ENCODE assay signal across 24 cellular contexts in genomic region chr6:168264593-168265335, GRCh38. TPM values are rescaled to one million over a fixed set of nuclear protein-coding genes. Genes with fewer than 3 reads are reported as not detected.
DNase-seq lines count a peak whose midpoint lies in the region; ATAC-seq, FAIRE-seq and TF ChIP-seq lines count a peak whose summit lies in the region.
"Had no signal": no experiment of that assay in that cellular context is flagged by ENCODE, and none has a peak within 500 bp of the region (broad histone marks: within the 10 kb centered on the region; RNA-seq: fewer than 3 reads in every experiment).

No MANE protein-coding gene starts in this region.

- H3K9me3 Mint-ChIP-seq in Caco-2 (ENCODE audit: unreplicated experiment) (no peaks in the 10 kb centered on the region), progenitor cell of endocrine pancreas (ENCODE audit: low read depth) (no peaks in the 10 kb centered on the region)
- H3K9me3 Mint-ChIP-seq in activated T-helper 2 cell treated with anti-CD3 and anti-CD28 coated beads, Interferon-gamma antibody, Interleukin-2, Interleukin-4, amounts not matched to agents 10 μg/mL and 5 μg/mL and 100 μg/mL, durations not matched to agents 14 hours and 24 hours and 36 hours: no peaks in the 10 kb centered on the region
- no peaks in the 10 kb centered on the region for H3K9me3 Mint-ChIP-seq in stimulated activated naive B cell treated with anti-CD40 and anti-IgM and Interleukin-4, amounts not matched to agents 10 μg/mL and 1 μg/mL and 100 μg/mL, for 72 hours
- H3K9me3 Mint-ChIP-seq: activated naive CD8-positive, alpha-beta T cell treated with anti-CD3 and anti-CD28 coated beads, Interleukin-2, amount 50 U/mL, for 24 hours; stimulated activated naive CD8-positive, alpha-beta T cell treated with anti-CD3 and anti-CD28 coated beads, Interleukin-15, Interleukin-2, amounts not matched to agents 100 ng/mL and 50 ng/mL, for 24 hours had no signal

- H3K36me3 Mint-ChIP-seq in Caco-2 (ENCODE audit: insufficient read depth, unreplicated experiment): peaks cover 18% of the 10 kb centered on the region
- H3K36me3 Mint-ChIP-seq in progenitor cell of endocrine pancreas (ENCODE audit: insufficient read depth): no peaks in the 10 kb centered on the region
- H3K36me3 Mint-ChIP-seq in activated T-helper 2 cell treated with anti-CD3 and anti-CD28 coated beads, Interferon-gamma antibody, Interleukin-2, Interleukin-4, amounts not matched to agents 10 μg/mL and 5 μg/mL and 100 μg/mL, durations not matched to agents 14 hours and 24 hours and 36 hours (ENCODE audit: low read depth): no peaks in the 10 kb centered on the region
- H3K36me3 Mint-ChIP-seq in stimulated activated naive B cell treated with anti-CD40 and anti-IgM and Interleukin-4, amounts not matched to agents 10 μg/mL and 1 μg/mL and 100 μg/mL, for 72 hours: no peaks in the 10 kb centered on the region

- H2AFZ ChIP-seq in K562 (ENCODE audit: low read depth, low read length): no peak overlapping the region
- H2AFZ ChIP-seq in HepG2 (ENCODE audit: low read length): peak overlapping the region; percentile 57
- H2AFZ ChIP-seq: parathyroid adenoma had no signal

- 2% methylated on average over 19 of the region's 19 CpGs for WGBS in K562 (ENCODE audit: insufficient coverage, low coverage, missing lambda C conversion rate)
- under 1% methylated on average over 19 of the region's 19 CpGs for WGBS in HepG2 (ENCODE audit: low lambda C conversion rate)

- H3K4me3 ChIP-seq in Caco-2 (ENCODE audit: low read depth, low read length): 0 out of 2 replicates have a peak overlapping the region, but pooled peaks have one; percentile 8
- H3K4me3 ChIP-seq in K562: no peak overlapping the region
- peak overlapping the region; percentile 22 to 65 (median 33) for H3K4me3 ChIP-seq in HepG2 (replicated peaks in 1 of 3; ENCODE audit: insufficient read depth in 1 of 3, low read depth in 2 of 3, low read length in 3 of 3)
- no peak overlapping the region for H3K4me3 ChIP-seq in breast epithelium
- H3K4me3 ChIP-seq: mucosa of descending colon, thyroid gland had no signal

- TF ChIP-seq RAD21 in K562 (CRISPR knock-in tag; conservative IDR thresholded peaks at IDR 0.05 in 1 of 2, IDR thresholded peaks at IDR 0.05 in 1 of 2) (no peak), HepG2 (CRISPR knock-in tag; IDR thresholded peaks at IDR 0.05) (peak; percentile 15; the same call in 1 of the 2 replicates)

- intact Hi-C loops in Caco-2 (cut with micrococcal nuclease; ENCODE audit: unreplicated experiment) (loop anchor here (1.0 to 5.0 kb wide), 4 partner anchors 10 to 92 kb away; no protein-coding TSS in a partner anchor), K562 (cut with micrococcal nuclease) (no loop called here), HepG2 (cut with micrococcal nuclease; ENCODE audit: unreplicated experiment) (loop anchor here (1.0 to 5.0 kb wide), 3 partner anchors 10 to 64 kb away; no protein-coding TSS in a partner anchor), breast epithelium (cut with DNase I; ENCODE audit: low total_unique reads) (no loop called here)
- intact Hi-C loops in activated T-helper 2 cell treated with anti-CD3 and anti-CD28 coated beads, Interferon-gamma antibody, Interleukin-2, Interleukin-4, amounts not matched to agents 10 μg/mL and 5 μg/mL and 100 μg/mL, durations not matched to agents 14 hours and 24 hours and 36 hours (cut with micrococcal nuclease): no loop called here

- in situ Hi-C loops in K562 (cut with MboI): no loop called here
- in situ Hi-C loops in HepG2 (cut with HindIII; ENCODE audit: extremely low pct_ligation_motif_present, low pct_unique_long_range_greater_than_20kb): no loop called here

- TF ChIP-seq EP300 in K562 (IDR thresholded peaks at IDR 0.05; ENCODE audit: low read length) (no peak), HepG2 (IDR thresholded peaks at IDR 0.05; ENCODE audit: low read depth in 2 of 2, low read length in 2 of 2) (peak in 1 of 2 experiments; percentile 71; a peak in 3 of 4 replicates), HepG2 (CRISPR knock-in tag; IDR thresholded peaks at IDR 0.05; ENCODE audit: borderline replicate concordance) (peak; percentile 14; the same call in 1 of the 2 replicates)

- H3K79me2 ChIP-seq in K562 (ENCODE audit: control insufficient read depth, insufficient read depth, low read length): no peaks in the 10 kb centered on the region
- H3K79me2 ChIP-seq in HepG2 (ENCODE audit: insufficient read depth, low read length): no peaks in the 10 kb centered on the region
- H3K79me2 ChIP-seq: parathyroid adenoma had no signal

- ATAC-seq in K562 (no peak), HepG2 (peak; percentile 50)
- ATAC-seq in stimulated activated naive B cell treated with anti-CD40 and anti-IgM and Interleukin-4, amounts not matched to agents 10 μg/mL and 1 μg/mL and 100 μg/mL, for 72 hours (replicated peaks): no peak
- ATAC-seq: activated CD4-positive, alpha-beta T cell treated with anti-CD3 and anti-CD28 coated beads for 36 hours; activated CD8-positive, alpha-beta T cell treated with anti-CD3 and anti-CD28 coated beads, Interleukin-2, amount 10 ng/mL, durations not matched to agents 7 days and 5 days; activated naive CD8-positive, alpha-beta T cell treated with anti-CD3 and anti-CD28 coated beads, Interleukin-2, amount 50 U/mL, for 24 hours; left ventricle myocardium superior; mucosa of descending colon; SK-N-SH treated with all-trans-retinoic acid at 6 μM for 48 hours; T-helper 17 cell had no signal

- H3K27ac ChIP-seq in K562 (ENCODE audit: extremely low read depth, low read depth, low read length) (no peak overlapping the region), HepG2 (ENCODE audit: extremely low read length, insufficient read depth, low read length) (peak overlapping the region; percentile 79), breast epithelium (peak overlapping the region in 1 of 2 donors; percentile 44)
- H3K27ac ChIP-seq: parathyroid adenoma, thyroid gland had no signal

- H4K20me1 ChIP-seq in K562 (replicated peaks; ENCODE audit: control insufficient read depth, insufficient read depth, low read length) (peaks cover 6% of the 10 kb centered on the region), HepG2 (ENCODE audit: insufficient read depth, low read length) (no peaks in the 10 kb centered on the region)

- H3K9ac ChIP-seq in K562 (ENCODE audit: insufficient read depth in 1 of 2, low read depth in 2 of 2, low read length in 2 of 2) (no peak overlapping the region), HepG2 (ENCODE audit: insufficient read depth, low read depth, low read length) (peak overlapping the region; percentile 66)
- H3K9ac ChIP-seq: parathyroid adenoma had no signal

- POLR2A ChIA-PET in Caco-2 (lab: Charles Lee): interaction anchor here (0.6 to 1.3 kb wide), 2 partner anchors 10 to 65 kb away, joined by 3 to 6 read pairs; no protein-coding TSS in a partner anchor
- POLR2A ChIA-PET in K562 (lab: Yijun Ruan, JAX): no interaction called here
- POLR2A ChIA-PET in HepG2 (lab: Yijun Ruan, JAX): interaction anchor here (1.1 to 5.8 kb wide), 7 partner anchors 9 to 63 kb away, joined by 3 to 76 read pairs (median 6); no protein-coding TSS in a partner anchor

- H3K4me1 ChIP-seq in Caco-2 (peaks cover 62% of the 10 kb centered on the region), K562 (replicated peaks in 1 of 2; ENCODE audit: control insufficient read depth in 2 of 2, insufficient read depth in 2 of 2, low read length in 2 of 2) (peaks cover 0 to 3% of the 10 kb centered on the region in 2 experiments; a peak in 1 of 5 replicates), HepG2 (ENCODE audit: insufficient read depth, low read length) (peaks cover 86% of the 10 kb centered on the region), breast epithelium (no peaks in the 10 kb centered on the region)
- H3K4me1 ChIP-seq: parathyroid adenoma had no signal

- H3K27ac Mint-ChIP-seq in Caco-2 (ENCODE audit: unreplicated experiment) (peak overlapping the region; percentile 60), progenitor cell of endocrine pancreas (peak overlapping the region; percentile 33)
- no peak overlapping the region for H3K27ac Mint-ChIP-seq in activated T-helper 2 cell treated with anti-CD3 and anti-CD28 coated beads, Interferon-gamma antibody, Interleukin-2, Interleukin-4, amounts not matched to agents 10 μg/mL and 5 μg/mL and 100 μg/mL, durations not matched to agents 14 hours and 24 hours and 36 hours
- H3K27ac Mint-ChIP-seq in stimulated activated naive B cell treated with anti-CD40 and anti-IgM and Interleukin-4, amounts not matched to agents 10 μg/mL and 1 μg/mL and 100 μg/mL, for 72 hours: no peak overlapping the region
- H3K27ac Mint-ChIP-seq: activated CD4-positive, alpha-beta T cell treated with anti-CD3 and anti-CD28 coated beads for 36 hours; activated CD8-positive, alpha-beta T cell treated with anti-CD3 and anti-CD28 coated beads, Interleukin-2, amount 10 ng/mL, durations not matched to agents 7 days and 5 days; activated naive CD8-positive, alpha-beta T cell treated with anti-CD3 and anti-CD28 coated beads, Interleukin-2, amount 50 U/mL, for 24 hours; stimulated activated naive CD8-positive, alpha-beta T cell treated with anti-CD3 and anti-CD28 coated beads, Interleukin-15, Interleukin-2, amounts not matched to agents 100 ng/mL and 50 ng/mL, for 24 hours; T-helper 17 cell had no signal

- no peaks in the 10 kb centered on the region for H3K9me3 ChIP-seq in Caco-2
- no peaks in the 10 kb centered on the region for H3K9me3 ChIP-seq in K562 (replicated peaks; ENCODE audit: control insufficient read depth, insufficient read depth, low read depth, low read length)
- no peaks in the 10 kb centered on the region for H3K9me3 ChIP-seq in HepG2 (ENCODE audit: low read length)
- no peaks in the 10 kb centered on the region for H3K9me3 ChIP-seq in breast epithelium
- H3K9me3 ChIP-seq: mucosa of descending colon, thyroid gland had no signal

- CTCF ChIA-PET in Caco-2 (lab: Charles Lee): interaction anchor here (0.7 to 1.3 kb wide), 5 partner anchors 10 to 63 kb away, joined by 3 to 7 read pairs (median 4); no protein-coding TSS in a partner anchor
- CTCF ChIA-PET in K562 (lab: Yijun Ruan, JAX; ENCODE audit: low intra/inter-chr PET ratio): no interaction called here
- CTCF ChIA-PET in HepG2 (lab: Yijun Ruan, JAX; ENCODE audit: low intra/inter-chr PET ratio, low total read pairs): no interaction called here

- peaks cover 36% of the 10 kb centered on the region for H3K4me1 Mint-ChIP-seq in Caco-2 (ENCODE audit: low read depth, unreplicated experiment)
- peaks cover 43% of the 10 kb centered on the region for H3K4me1 Mint-ChIP-seq in progenitor cell of endocrine pancreas (ENCODE audit: low read depth)
- H3K4me1 Mint-ChIP-seq in activated T-helper 2 cell treated with anti-CD3 and anti-CD28 coated beads, Interferon-gamma antibody, Interleukin-2, Interleukin-4, amounts not matched to agents 10 μg/mL and 5 μg/mL and 100 μg/mL, durations not matched to agents 14 hours and 24 hours and 36 hours (ENCODE audit: low read depth): no peaks in the 10 kb centered on the region
- no peaks in the 10 kb centered on the region for H3K4me1 Mint-ChIP-seq in stimulated activated naive B cell treated with anti-CD40 and anti-IgM and Interleukin-4, amounts not matched to agents 10 μg/mL and 1 μg/mL and 100 μg/mL, for 72 hours
- H3K4me1 Mint-ChIP-seq: activated CD4-positive, alpha-beta T cell treated with anti-CD3 and anti-CD28 coated beads for 36 hours; activated naive CD8-positive, alpha-beta T cell treated with anti-CD3 and anti-CD28 coated beads, Interleukin-2, amount 50 U/mL, for 24 hours had no signal

- H3K27me3 ChIP-seq in Caco-2 (replicated peaks; ENCODE audit: control insufficient read depth, insufficient read depth, low read length): no peaks in the 10 kb centered on the region
- H3K27me3 ChIP-seq in K562 (ENCODE audit: control insufficient read depth in 2 of 2, insufficient read depth in 2 of 2, low read length in 2 of 2): peaks cover 47 to 73% of the 10 kb centered on the region in 2 experiments
- no peaks in the 10 kb centered on the region for H3K27me3 ChIP-seq in HepG2 (ENCODE audit: control insufficient read depth in 1 of 2, insufficient read depth in 2 of 2, low read length in 2 of 2)
- no peaks in the 10 kb centered on the region for H3K27me3 ChIP-seq in breast epithelium
- H3K27me3 ChIP-seq: thyroid gland had no signal

- FAIRE-seq in K562 (lab: Jason Lieb, UNC): no peak
- FAIRE-seq in HepG2 (lab: Jason Lieb, UNC): peak; percentile 72

- H3K36me3 ChIP-seq in Caco-2 (ENCODE audit: control insufficient read depth, insufficient read depth, low read length): no peaks in the 10 kb centered on the region
- H3K36me3 ChIP-seq in K562 (ENCODE audit: control insufficient read depth, insufficient read depth, low read length): no peaks in the 10 kb centered on the region
- no peaks in the 10 kb centered on the region for H3K36me3 ChIP-seq in HepG2 (replicated peaks in 1 of 2; ENCODE audit: control insufficient read depth in 1 of 2, insufficient read depth in 2 of 2, low read length in 2 of 2)
- no peaks in the 10 kb centered on the region for H3K36me3 ChIP-seq in breast epithelium
- H3K36me3 ChIP-seq: thyroid gland had no signal

- no peak for TF ChIP-seq POLR2A in K562 (conservative IDR thresholded peaks at IDR 0.05)
- peak in 1 of 2 experiments; percentile 48; a peak in 2 of 4 replicates for TF ChIP-seq POLR2A in HepG2 (IDR thresholded peaks at IDR 0.05; ENCODE audit: insufficient read depth in 1 of 2, low read depth in 2 of 2, low read length in 2 of 2)
- no peak for TF ChIP-seq POLR2A in breast epithelium (IDR thresholded peaks at IDR 0.05)

- TF ChIP-seq CTCF in Caco-2 (IDR thresholded peaks at IDR 0.05; ENCODE audit: insufficient read depth in 1 of 2, low read depth in 1 of 2, low read length in 1 of 2, severe bottlenecking in 1 of 2, unreplicated experiment in 1 of 2) (no peak), K562 (IDR thresholded peaks at IDR 0.05 in 2 of 3, conservative IDR thresholded peaks at IDR 0.05 in 1 of 3; ENCODE audit: insufficient read depth in 2 of 3, low read depth in 1 of 3, low read length in 3 of 3) (no peak), HepG2 (CRISPR knock-in tag; IDR thresholded peaks at IDR 0.05) (no peak; the same call in 1 of the 2 replicates), progenitor cell of endocrine pancreas (IDR thresholded peaks at IDR 0.05; ENCODE audit: unreplicated experiment) (no peak), breast epithelium (IDR thresholded peaks at IDR 0.05) (no peak)

- H3K4me3 Mint-ChIP-seq in Caco-2 (ENCODE audit: unreplicated experiment) (peak overlapping the region; percentile 53), progenitor cell of endocrine pancreas (ENCODE audit: low read depth) (no peak overlapping the region)
- H3K4me3 Mint-ChIP-seq in activated T-helper 2 cell treated with anti-CD3 and anti-CD28 coated beads, Interferon-gamma antibody, Interleukin-2, Interleukin-4, amounts not matched to agents 10 μg/mL and 5 μg/mL and 100 μg/mL, durations not matched to agents 14 hours and 24 hours and 36 hours (ENCODE audit: low read depth): no peak overlapping the region
- no peak overlapping the region for H3K4me3 Mint-ChIP-seq in stimulated activated naive B cell treated with anti-CD40 and anti-IgM and Interleukin-4, amounts not matched to agents 10 μg/mL and 1 μg/mL and 100 μg/mL, for 72 hours
- H3K4me3 Mint-ChIP-seq: activated CD4-positive, alpha-beta T cell treated with anti-CD3 and anti-CD28 coated beads for 36 hours; activated CD8-positive, alpha-beta T cell treated with anti-CD3 and anti-CD28 coated beads, Interleukin-2, amount 10 ng/mL, durations not matched to agents 7 days and 5 days; activated naive CD8-positive, alpha-beta T cell treated with anti-CD3 and anti-CD28 coated beads, Interleukin-2, amount 50 U/mL, for 24 hours; stimulated activated naive CD8-positive, alpha-beta T cell treated with anti-CD3 and anti-CD28 coated beads, Interleukin-15, Interleukin-2, amounts not matched to agents 100 ng/mL and 50 ng/mL, for 24 hours; T-helper 17 cell had no signal

- H3K4me2 ChIP-seq in K562 (ENCODE audit: insufficient read depth, low read length): no peak overlapping the region
- peak overlapping the region; percentile 93 for H3K4me2 ChIP-seq in HepG2 (ENCODE audit: low read depth, low read length)

- DNase-seq in Caco-2 (peak; percentile 78 to 83), K562 (ENCODE audit: extremely low read depth in 1 of 4, low spot score in 3 of 4) (no peak), HepG2 (ENCODE audit: low spot score) (peak; percentile 91), progenitor cell of endocrine pancreas (ENCODE audit: low spot score, unreplicated experiment) (no peak), HT-29 (ENCODE audit: low spot score) (no peak), breast epithelium (ENCODE audit: low spot score in 2 of 2) (no peak)
- no peak for DNase-seq in activated T-helper 2 cell treated with anti-CD3 and anti-CD28 coated beads, Interferon-gamma antibody, Interleukin-2, Interleukin-4, amounts not matched to agents 10 μg/mL and 5 μg/mL and 100 μg/mL, durations not matched to agents 14 hours and 24 hours and 36 hours (ENCODE audit: low spot score)
- no peak for DNase-seq in stimulated activated naive B cell treated with anti-CD40 and anti-IgM and Interleukin-4, amounts not matched to agents 10 μg/mL and 1 μg/mL and 100 μg/mL, for 72 hours
- DNase-seq: activated CD4-positive, alpha-beta T cell treated with anti-CD3 and anti-CD28 coated beads for 36 hours; activated CD8-positive, alpha-beta T cell treated with anti-CD3 and anti-CD28 coated beads, Interleukin-2, amount 10 ng/mL, durations not matched to agents 7 days and 5 days; activated gamma-delta T cell; activated naive CD8-positive, alpha-beta T cell treated with anti-CD3 and anti-CD28 coated beads, Interleukin-2, amount 50 U/mL, for 24 hours; GF-D8; left ventricle myocardium superior; NCI-H146; NCI-H510A; T-helper 17 cell; thyroid gland had no signal

- no peaks in the 10 kb centered on the region for H3K9me1 ChIP-seq in K562 (ENCODE audit: control insufficient read depth, insufficient read depth, low read length)

- no peaks in the 10 kb centered on the region for H3K27me3 Mint-ChIP-seq in Caco-2 (ENCODE audit: insufficient read depth, unreplicated experiment)
- peaks cover 18% of the 10 kb centered on the region for H3K27me3 Mint-ChIP-seq in progenitor cell of endocrine pancreas
- H3K27me3 Mint-ChIP-seq in activated T-helper 2 cell treated with anti-CD3 and anti-CD28 coated beads, Interferon-gamma antibody, Interleukin-2, Interleukin-4, amounts not matched to agents 10 μg/mL and 5 μg/mL and 100 μg/mL, durations not matched to agents 14 hours and 24 hours and 36 hours (ENCODE audit: low read depth): no peaks in the 10 kb centered on the region
- H3K27me3 Mint-ChIP-seq in stimulated activated naive B cell treated with anti-CD40 and anti-IgM and Interleukin-4, amounts not matched to agents 10 μg/mL and 1 μg/mL and 100 μg/mL, for 72 hours: no peaks in the 10 kb centered on the region
- H3K27me3 Mint-ChIP-seq: stimulated activated naive CD8-positive, alpha-beta T cell treated with anti-CD3 and anti-CD28 coated beads, Interleukin-15, Interleukin-2, amounts not matched to agents 100 ng/mL and 50 ng/mL, for 24 hours had no signal

- BruUV-seq in Caco-2 (replicated peaks; lab: Mats Ljungman, UMichigan) (no TSS peak), K562 (replicated peaks; lab: Mats Ljungman, UMichigan) (no TSS peak), HepG2 (replicated peaks; lab: Mats Ljungman, UMichigan) (TSS peak; percentile 85)

RNA-seq across cellular contexts. Expression of gene DACT2, which starts 54.8 kb away (rescaled TPM):
- 18.6 and 21.1 TPM in 2 replicates for total RNA-seq in Caco-2 (2022)
- not detected in 2 replicates for total RNA-seq in K562 (2011; cell fraction: chromatin; rRNA removed; ENCODE audit: low replicate concordance)
- not detected in 2 replicates for total RNA-seq in K562 (2011; cell fraction: nucleolus; rRNA removed)
- not detected in 2 replicates for total RNA-seq in K562 (2011; cell fraction: nucleoplasm; rRNA removed)
- not detected in 2 replicates for total RNA-seq in K562 (2014; rRNA removed)
- total RNA-seq in K562 (2014; rRNA removed; fragmentation: Illumina TruSeq; extraction: Trizol): not detected in 2 replicates
- total RNA-seq in K562 (2015; rRNA removed; fragmentation: Illumina TruSeq; extraction: Trizol): not detected in 2 replicates
- not detected in 2 replicates for total RNA-seq in K562 (2021)
- polyA plus RNA-seq in K562 (2011; rRNA removed): not detected in 2 replicates
- polyA plus RNA-seq in K562 (2011; cell fraction: cytosol; rRNA removed): 0.15 TPM in 1 of 2 replicates, not detected in the other
- 0.20 TPM in 1 of 2 replicates, not detected in the other for polyA plus RNA-seq in K562 (2011; cell fraction: nucleus; rRNA removed)
- not detected in 2 replicates for polyA plus RNA-seq in K562 (2012)
- polyA plus RNA-seq in K562 (2014; fragmentation: Illumina TruSeq; extraction: Trizol): not detected in 2 replicates
- polyA plus RNA-seq in K562 (2014; fragmentation: Nextera tagmentation; extraction: Ambion mirVana): not detected
- not detected in 2 replicates for polyA plus RNA-seq in K562 (2014; rRNA removed)
- polyA minus RNA-seq in K562 (2011; rRNA and poly(A)+ RNA removed): not detected in 2 replicates
- not detected in 2 replicates for polyA minus RNA-seq in K562 (2011; cell fraction: cytosol; rRNA and poly(A)+ RNA removed)
- polyA minus RNA-seq in K562 (2011; cell fraction: nucleus; rRNA and poly(A)+ RNA removed): 0.13 TPM in 1 of 2 replicates, not detected in the other
- not detected in 2 replicates for total RNA-seq in HepG2 (2016; rRNA removed; fragmentation: Illumina TruSeq; extraction: Trizol)
- not detected in 2 replicates for total RNA-seq in HepG2 (2016; cell fraction: cytosol; rRNA removed; fragmentation: Illumina TruSeq; extraction: Trizol; ENCODE audit: low read depth)
- total RNA-seq in HepG2 (2016; cell fraction: insoluble cytoplasmic fraction; rRNA removed; fragmentation: Illumina TruSeq; extraction: Trizol): not detected in 2 replicates
- not detected in 2 replicates for total RNA-seq in HepG2 (2016; cell fraction: membrane; rRNA removed; fragmentation: Illumina TruSeq; extraction: Trizol)
- total RNA-seq in HepG2 (2016; cell fraction: nucleus; rRNA removed; fragmentation: Illumina TruSeq; extraction: Trizol): not detected in 2 replicates
- polyA plus RNA-seq in HepG2 (2011; rRNA removed): 0.10 and 0.15 TPM in 2 replicates
- 0.12 and 0.23 TPM in 2 replicates for polyA plus RNA-seq in HepG2 (2011; cell fraction: cytosol; rRNA removed)
- polyA plus RNA-seq in HepG2 (2011; cell fraction: nucleus; rRNA removed): 0.23 and 0.45 TPM in 2 replicates
- polyA plus RNA-seq in HepG2 (2012): not detected in 2 replicates
- polyA plus RNA-seq in HepG2 (2016; cell fraction: cytosol; fragmentation: Illumina TruSeq; extraction: Trizol; ENCODE audit: low read depth): not detected in 2 replicates
- polyA plus RNA-seq in HepG2 (2016; cell fraction: insoluble cytoplasmic fraction; fragmentation: Illumina TruSeq; extraction: Trizol; ENCODE audit: low read depth): not detected in 2 replicates
- not detected in 2 replicates for polyA plus RNA-seq in HepG2 (2016; cell fraction: membrane; fragmentation: Illumina TruSeq; extraction: Trizol; ENCODE audit: low read depth)
- polyA plus RNA-seq in HepG2 (2016; cell fraction: nucleus; fragmentation: Illumina TruSeq; extraction: Trizol; ENCODE audit: insufficient read depth, low read depth): not detected in 2 replicates
- polyA minus RNA-seq in HepG2 (2011; rRNA and poly(A)+ RNA removed; ENCODE audit: low replicate concordance): 0.26 TPM in 1 of 2 replicates, not detected in the other
- polyA minus RNA-seq in HepG2 (2011; cell fraction: cytosol; rRNA and poly(A)+ RNA removed): 0.26 and 0.30 TPM in 2 replicates
- polyA minus RNA-seq in HepG2 (2011; cell fraction: nucleus; rRNA and poly(A)+ RNA removed): 0.25 TPM in 1 of 2 replicates, not detected in the other
- total RNA-seq in progenitor cell of endocrine pancreas: 30.5 and 33.2 TPM in 2 replicates
- total RNA-seq in activated T-helper 2 cell treated with anti-CD3 and anti-CD28 coated beads, Interferon-gamma antibody, Interleukin-2, Interleukin-4, amounts not matched to agents 10 μg/mL and 5 μg/mL and 100 μg/mL, durations not matched to agents 14 hours and 24 hours and 36 hours: 0.80 and 0.87 TPM in 2 replicates
- total RNA-seq in HT-29 (2014; rRNA removed; shearing (Covaris generic)): not detected in 2 replicates
- 1 to 10 TPM in 1 of 3 donors, under 1 TPM in 1, not detected in 1; 0.32 to 1.0 TPM for total RNA-seq in breast epithelium
- total RNA-seq: activated CD8-positive, alpha-beta T cell treated with anti-CD3 and anti-CD28 coated beads, Interleukin-2, amount 10 ng/mL, durations not matched to agents 7 days and 5 days; dermis microvascular lymphatic vessel endothelial cell; T-helper 17 cell had no signal
- polyA plus RNA-seq: BJ had no signal

Comparison
In these comparisons a context has a peak if more than half of its experiments do, and no peak if none do; other contexts are left out.
1. DNase-seq: peak in Caco-2 (2 of 2) and HepG2 (single experiment); none in K562 (0 of 4), progenitor cell of endocrine pancreas (single experiment), activated T-helper 2 cell treated with anti-CD3 and anti-CD28 coated beads, Interferon-gamma antibody, Interleukin-2, Interleukin-4, amounts not matched to agents 10 μg/mL and 5 μg/mL and 100 μg/mL, durations not matched to agents 14 hours and 24 hours and 36 hours (single experiment), stimulated activated naive B cell treated with anti-CD40 and anti-IgM and Interleukin-4, amounts not matched to agents 10 μg/mL and 1 μg/mL and 100 μg/mL, for 72 hours (single experiment), HT-29 (single experiment) and breast epithelium (0 of 2).
2. H3K4me3 ChIP-seq: peak in Caco-2 (single experiment) and HepG2 (3 of 3); none in K562 (single experiment) and breast epithelium (0 of 3).
3. H3K27ac Mint-ChIP-seq: peak in Caco-2 (single experiment) and progenitor cell of endocrine pancreas (single experiment); none in activated T-helper 2 cell treated with anti-CD3 and anti-CD28 coated beads, Interferon-gamma antibody, Interleukin-2, Interleukin-4, amounts not matched to agents 10 μg/mL and 5 μg/mL and 100 μg/mL, durations not matched to agents 14 hours and 24 hours and 36 hours (single experiment) and stimulated activated naive B cell treated with anti-CD40 and anti-IgM and Interleukin-4, amounts not matched to agents 10 μg/mL and 1 μg/mL and 100 μg/mL, for 72 hours (single experiment).
4. intact Hi-C loops: an anchor here in Caco-2 (1.0 to 5.0 kb wide) and HepG2 (1.0 to 5.0 kb wide); none called in K562, activated T-helper 2 cell treated with anti-CD3 and anti-CD28 coated beads, Interferon-gamma antibody, Interleukin-2, Interleukin-4, amounts not matched to agents 10 μg/mL and 5 μg/mL and 100 μg/mL, durations not matched to agents 14 hours and 24 hours and 36 hours and breast epithelium.